1 cellular context compared by ENCODE assay signal in the genomic region with DNA sequence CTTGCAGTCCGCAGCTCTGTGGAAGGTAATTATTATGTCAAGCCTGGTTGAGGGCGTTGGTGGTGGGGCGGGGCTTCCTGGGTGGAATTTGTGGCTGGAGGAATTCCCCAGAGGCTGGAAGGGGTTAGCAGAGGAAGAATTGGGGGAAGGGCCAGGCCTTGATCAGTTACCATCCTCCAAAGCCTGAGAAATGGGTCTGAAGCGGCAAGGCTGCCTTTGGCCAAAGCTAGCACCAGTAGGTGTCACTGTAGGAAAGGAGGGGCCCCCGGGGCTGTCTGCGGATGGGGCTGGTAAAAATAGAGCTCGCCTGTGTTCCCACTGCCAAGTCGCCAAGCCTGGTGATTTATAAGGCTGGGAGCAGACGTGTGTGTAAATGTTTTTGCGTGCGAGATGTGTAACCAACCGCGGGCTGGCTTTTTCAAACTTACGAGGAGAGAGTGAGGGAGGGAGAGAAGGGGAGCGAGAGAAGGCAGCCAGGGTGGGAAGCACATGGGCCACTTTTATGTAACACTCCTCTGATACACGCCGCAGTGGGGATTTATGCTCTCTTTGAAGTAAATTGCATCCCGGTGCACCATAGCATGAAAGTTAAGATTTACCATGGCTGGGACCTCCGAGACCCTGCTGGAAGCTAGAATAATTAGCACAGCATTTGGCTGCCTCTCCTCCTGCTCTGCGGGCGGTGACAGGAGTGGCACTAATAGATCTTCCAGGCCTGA.
A peak's percentile ranks its signal among the peaks of the same experiment; 100 is the strongest.
TF ChIP-seq lines count a peak whose summit lies in the region.

No MANE protein-coding gene starts in this region.

TF ChIP-seq in H1, 55 proteins besides CTCF, POLR2A, EP300 and RAD21 (continued from another document):
- TF ChIP-seq, protein P1, sequence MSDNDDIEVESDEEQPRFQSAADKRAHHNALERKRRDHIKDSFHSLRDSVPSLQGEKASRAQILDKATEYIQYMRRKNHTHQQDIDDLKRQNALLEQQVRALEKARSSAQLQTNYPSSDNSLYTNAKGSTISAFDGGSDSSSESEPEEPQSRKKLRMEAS (IDR thresholded peaks at IDR 0.05) = peak; percentile 29; the same call in 1 of the 2 replicates
TF ChIP-seq in H1: peak in this region for 5.
